Comparison of ENCODE assay signal across 1 cellular context in genomic region chr7:1085266-1085665, GRCh38.
TF ChIP-seq lines count a peak whose summit lies in the region.

No MANE protein-coding gene starts in this region.

TF ChIP-seq in K562, 482 proteins besides CTCF, POLR2A, EP300 and RAD21:
- TF ChIP-seq ZFP91 (CRISPR knock-in tag; IDR thresholded peaks at IDR 0.05), result no peak
- TF ChIP-seq TFAP4 (CRISPR knock-in tag; IDR thresholded peaks at IDR 0.05; ENCODE audit: borderline replicate concordance), result peak; percentile 16; the same call in 1 of the 2 replicates
- no peak for TF ChIP-seq RREB1 (CRISPR knock-in tag; IDR thresholded peaks at IDR 0.05)
- TF ChIP-seq PRMT5 (CRISPR knock-in tag; IDR thresholded peaks at IDR 0.05), result no peak
